Comparison of ENCODE assay signal across 2 cellular contexts in the genomic region with DNA sequence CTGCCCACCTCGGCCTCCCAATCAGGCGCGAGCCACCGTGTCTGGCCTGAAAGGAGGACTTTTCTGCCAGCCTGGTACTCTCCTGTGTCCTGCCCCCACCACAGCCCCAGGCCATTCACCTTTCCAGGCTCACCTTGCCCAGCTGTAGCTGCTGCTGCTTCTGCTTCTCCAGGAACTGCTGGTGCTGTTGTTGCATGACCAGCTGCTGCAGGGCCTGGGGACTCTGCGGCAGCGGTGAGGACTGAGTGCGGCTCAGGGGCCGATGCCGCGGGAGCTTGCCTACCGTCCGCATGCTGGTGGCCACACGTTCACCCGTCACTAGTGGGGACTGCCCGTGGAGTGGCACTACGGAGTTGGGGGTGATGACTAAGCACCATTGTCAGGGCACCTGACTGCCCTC.
TF ChIP-seq lines count a peak whose summit lies in the region.

No MANE protein-coding gene starts in this region.

TF ChIP-seq in GM23338, 12 proteins besides CTCF, POLR2A, EP300 and RAD21:
- TF ChIP-seq, protein P1, sequence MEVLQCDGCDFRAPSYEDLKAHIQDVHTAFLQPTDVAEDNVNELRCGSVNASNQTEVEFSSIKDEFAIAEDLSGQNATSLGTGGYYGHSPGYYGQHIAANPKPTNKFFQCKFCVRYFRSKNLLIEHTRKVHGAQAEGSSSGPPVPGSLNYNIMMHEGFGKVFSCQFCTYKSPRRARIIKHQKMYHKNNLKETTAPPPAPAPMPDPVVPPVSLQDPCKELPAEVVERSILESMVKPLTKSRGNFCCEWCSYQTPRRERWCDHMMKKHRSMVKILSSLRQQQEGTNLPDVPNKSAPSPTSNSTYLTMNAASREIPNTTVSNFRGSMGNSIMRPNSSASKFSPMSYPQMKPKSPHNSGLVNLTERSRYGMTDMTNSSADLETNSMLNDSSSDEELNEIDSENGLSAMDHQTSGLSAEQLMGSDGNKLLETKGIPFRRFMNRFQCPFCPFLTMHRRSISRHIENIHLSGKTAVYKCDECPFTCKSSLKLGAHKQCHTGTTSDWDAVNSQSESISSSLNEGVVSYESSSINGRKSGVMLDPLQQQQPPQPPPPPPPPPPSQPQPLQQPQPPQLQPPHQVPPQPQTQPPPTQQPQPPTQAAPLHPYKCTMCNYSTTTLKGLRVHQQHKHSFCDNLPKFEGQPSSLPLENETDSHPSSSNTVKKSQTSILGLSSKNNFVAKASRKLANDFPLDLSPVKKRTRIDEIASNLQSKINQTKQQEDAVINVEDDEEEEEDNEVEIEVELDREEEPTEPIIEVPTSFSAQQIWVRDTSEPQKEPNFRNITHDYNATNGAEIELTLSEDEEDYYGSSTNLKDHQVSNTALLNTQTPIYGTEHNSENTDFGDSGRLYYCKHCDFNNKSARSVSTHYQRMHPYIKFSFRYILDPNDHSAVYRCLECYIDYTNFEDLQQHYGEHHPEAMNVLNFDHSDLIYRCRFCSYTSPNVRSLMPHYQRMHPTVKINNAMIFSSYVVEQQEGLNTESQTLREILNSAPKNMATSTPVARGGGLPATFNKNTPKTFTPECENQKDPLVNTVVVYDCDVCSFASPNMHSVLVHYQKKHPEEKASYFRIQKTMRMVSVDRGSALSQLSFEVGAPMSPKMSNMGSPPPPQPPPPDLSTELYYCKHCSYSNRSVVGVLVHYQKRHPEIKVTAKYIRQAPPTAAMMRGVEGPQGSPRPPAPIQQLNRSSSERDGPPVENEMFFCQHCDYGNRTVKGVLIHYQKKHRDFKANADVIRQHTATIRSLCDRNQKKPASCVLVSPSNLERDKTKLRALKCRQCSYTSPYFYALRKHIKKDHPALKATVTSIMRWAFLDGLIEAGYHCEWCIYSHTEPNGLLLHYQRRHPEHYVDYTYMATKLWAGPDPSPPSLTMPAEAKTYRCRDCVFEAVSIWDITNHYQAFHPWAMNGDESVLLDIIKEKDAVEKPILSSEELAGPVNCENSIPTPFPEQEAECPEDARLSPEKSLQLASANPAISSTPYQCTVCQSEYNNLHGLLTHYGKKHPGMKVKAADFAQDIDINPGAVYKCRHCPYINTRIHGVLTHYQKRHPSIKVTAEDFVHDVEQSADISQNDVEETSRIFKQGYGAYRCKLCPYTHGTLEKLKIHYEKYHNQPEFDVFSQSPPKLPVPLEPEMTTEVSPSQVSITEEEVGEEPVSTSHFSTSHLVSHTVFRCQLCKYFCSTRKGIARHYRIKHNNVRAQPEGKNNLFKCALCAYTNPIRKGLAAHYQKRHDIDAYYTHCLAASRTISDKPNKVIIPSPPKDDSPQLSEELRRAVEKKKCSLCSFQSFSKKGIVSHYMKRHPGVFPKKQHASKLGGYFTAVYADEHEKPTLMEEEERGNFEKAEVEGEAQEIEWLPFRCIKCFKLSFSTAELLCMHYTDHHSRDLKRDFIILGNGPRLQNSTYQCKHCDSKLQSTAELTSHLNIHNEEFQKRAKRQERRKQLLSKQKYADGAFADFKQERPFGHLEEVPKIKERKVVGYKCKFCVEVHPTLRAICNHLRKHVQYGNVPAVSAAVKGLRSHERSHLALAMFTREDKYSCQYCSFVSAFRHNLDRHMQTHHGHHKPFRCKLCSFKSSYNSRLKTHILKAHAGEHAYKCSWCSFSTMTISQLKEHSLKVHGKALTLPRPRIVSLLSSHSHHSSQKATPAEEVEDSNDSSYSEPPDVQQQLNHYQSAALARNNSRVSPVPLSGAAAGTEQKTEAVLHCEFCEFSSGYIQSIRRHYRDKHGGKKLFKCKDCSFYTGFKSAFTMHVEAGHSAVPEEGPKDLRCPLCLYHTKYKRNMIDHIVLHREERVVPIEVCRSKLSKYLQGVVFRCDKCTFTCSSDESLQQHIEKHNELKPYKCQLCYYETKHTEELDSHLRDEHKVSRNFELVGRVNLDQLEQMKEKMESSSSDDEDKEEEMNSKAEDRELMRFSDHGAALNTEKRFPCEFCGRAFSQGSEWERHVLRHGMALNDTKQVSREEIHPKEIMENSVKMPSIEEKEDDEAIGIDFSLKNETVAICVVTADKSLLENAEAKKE (CRISPR knock-in tag; IDR thresholded peaks at IDR 0.05): no peak

TF ChIP-seq in H1, 55 proteins besides CTCF, POLR2A, EP300 and RAD21:
- TF ChIP-seq CBX8 (IDR thresholded peaks at IDR 0.05; ENCODE audit: borderline replicate concordance, low read depth, low read length) (no peak), JUN (IDR thresholded peaks at IDR 0.05; ENCODE audit: low read depth, low read length) (no peak), SAP30 (IDR thresholded peaks at IDR 0.05; ENCODE audit: insufficient read depth, insufficient replicate concordance, low read length) (no peak), CHD1 (IDR thresholded peaks at IDR 0.05; ENCODE audit: low read depth, low read length) (no peak), SRF (IDR thresholded peaks at IDR 0.05; ENCODE audit: low read depth, low read length) (no peak), KDM4A (IDR thresholded peaks at IDR 0.05; ENCODE audit: low read depth, low read length, severe bottlenecking) (no peak), RBBP5 (IDR thresholded peaks at IDR 0.05; ENCODE audit: borderline replicate concordance, low read depth, low read length) (no peak), YY1 (IDR thresholded peaks at IDR 0.05; ENCODE audit: low read depth, low read length) (no peak), CBX5 (IDR thresholded peaks at IDR 0.05; ENCODE audit: low read depth, low read length) (no peak), HDAC2 (IDR thresholded peaks at IDR 0.05; ENCODE audit: borderline replicate concordance in 1 of 2, low read depth in 2 of 2, low read length in 2 of 2) (no peak), KDM5A (IDR thresholded peaks at IDR 0.05; ENCODE audit: low read length) (no peak)
- TF ChIP-seq, protein P2, sequence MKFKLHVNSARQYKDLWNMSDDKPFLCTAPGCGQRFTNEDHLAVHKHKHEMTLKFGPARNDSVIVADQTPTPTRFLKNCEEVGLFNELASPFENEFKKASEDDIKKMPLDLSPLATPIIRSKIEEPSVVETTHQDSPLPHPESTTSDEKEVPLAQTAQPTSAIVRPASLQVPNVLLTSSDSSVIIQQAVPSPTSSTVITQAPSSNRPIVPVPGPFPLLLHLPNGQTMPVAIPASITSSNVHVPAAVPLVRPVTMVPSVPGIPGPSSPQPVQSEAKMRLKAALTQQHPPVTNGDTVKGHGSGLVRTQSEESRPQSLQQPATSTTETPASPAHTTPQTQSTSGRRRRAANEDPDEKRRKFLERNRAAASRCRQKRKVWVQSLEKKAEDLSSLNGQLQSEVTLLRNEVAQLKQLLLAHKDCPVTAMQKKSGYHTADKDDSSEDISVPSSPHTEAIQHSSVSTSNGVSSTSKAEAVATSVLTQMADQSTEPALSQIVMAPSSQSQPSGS (IDR thresholded peaks at IDR 0.05; ENCODE audit: low read length): no peak
TF ChIP-seq in H1: peak in this region for 0.
